In genomic region chr2:47070920-47071824, GRCh38 we compare ENCODE assay signal across 1 cellular context.
TF ChIP-seq lines count a peak whose summit lies in the region.

No MANE protein-coding gene starts in this region.

TF ChIP-seq in HepG2, 621 proteins besides CTCF, POLR2A, EP300 and RAD21 (continued from another document and continues in another):
- TF ChIP-seq HBP1 (CRISPR knock-in tag; IDR thresholded peaks at IDR 0.05; ENCODE audit: low read depth) (0 out of 2 replicates have a peak, but pooled peaks have one; percentile 26), ZNF766 (CRISPR knock-in tag; IDR thresholded peaks at IDR 0.05; ENCODE audit: borderline replicate concordance) (0 out of 2 replicates have a peak, but pooled peaks have one; percentile 76), BRCA1 (CRISPR knock-in tag; IDR thresholded peaks at IDR 0.05) (no peak), ZNF775 (CRISPR knock-in tag; IDR thresholded peaks at IDR 0.05; ENCODE audit: borderline replicate concordance) (no peak; the same call in 1 of the 2 replicates), ZBTB1 (CRISPR knock-in tag; IDR thresholded peaks at IDR 0.05; ENCODE audit: borderline replicate concordance) (no peak), MATR3 (CRISPR knock-in tag; IDR thresholded peaks at IDR 0.05) (no peak), FOXK1 (CRISPR knock-in tag; IDR thresholded peaks at IDR 0.05; ENCODE audit: borderline replicate concordance, low read depth) (peak; percentile 10; the same call in 1 of the 2 replicates), XRCC5 (optimal IDR thresholded peaks at IDR 0.05; ENCODE audit: low read length) (no peak), JDP2 (CRISPR knock-in tag; IDR thresholded peaks at IDR 0.05; ENCODE audit: borderline replicate concordance) (no peak), ZNF512 (CRISPR knock-in tag; IDR thresholded peaks at IDR 0.05) (no peak), REXO4 (CRISPR knock-in tag; IDR thresholded peaks at IDR 0.05; ENCODE audit: borderline replicate concordance) (no peak), FLYWCH1 (CRISPR knock-in tag; IDR thresholded peaks at IDR 0.05) (no peak), RBM39 (IDR thresholded peaks at IDR 0.05; ENCODE audit: low read depth, low read length, poor library complexity, severe bottlenecking) (peak; percentile 44), CCDC6 (CRISPR knock-in tag; IDR thresholded peaks at IDR 0.05) (no peak; the same call in none of the 2 replicates), FOXO4 (CRISPR knock-in tag; conservative IDR thresholded peaks at IDR 0.05) (no peak), ZNF260 (CRISPR knock-in tag; IDR thresholded peaks at IDR 0.05; ENCODE audit: borderline replicate concordance, low read depth) (no peak), SP5 (CRISPR knock-in tag; IDR thresholded peaks at IDR 0.05; ENCODE audit: borderline replicate concordance, low read depth) (no peak), ZNF180 (CRISPR knock-in tag; IDR thresholded peaks at IDR 0.05; ENCODE audit: borderline replicate concordance, low read depth) (no peak), FOXC1 (CRISPR knock-in tag; IDR thresholded peaks at IDR 0.05; ENCODE audit: borderline replicate concordance) (peak; percentile 85), ZFP90 (CRISPR knock-in tag; IDR thresholded peaks at IDR 0.05; ENCODE audit: borderline replicate concordance) (no peak), ZNF557 (CRISPR knock-in tag; IDR thresholded peaks at IDR 0.05) (no peak), ZNF770 (CRISPR knock-in tag; IDR thresholded peaks at IDR 0.05) (peak; percentile 55; the same call in 1 of the 2 replicates), KAT8 (CRISPR knock-in tag; IDR thresholded peaks at IDR 0.05) (peak; percentile 76), ZMYM3 (CRISPR knock-in tag; IDR thresholded peaks at IDR 0.05) (peak; percentile 83), ZBED4 (CRISPR knock-in tag; IDR thresholded peaks at IDR 0.05; ENCODE audit: borderline replicate concordance) (peak; percentile 80), ZNF207 (IDR thresholded peaks at IDR 0.05; ENCODE audit: borderline replicate concordance) (no peak), THAP11 (CRISPR knock-in tag; IDR thresholded peaks at IDR 0.05) (peak; percentile 60; the same call in 1 of the 2 replicates), KDM5A (IDR thresholded peaks at IDR 0.05; ENCODE audit: borderline replicate concordance, low read length) (no peak; the same call in 1 of the 2 replicates), SIN3B (IDR thresholded peaks at IDR 0.05; ENCODE audit: low read length) (no peak), NCOA1 (CRISPR knock-in tag; IDR thresholded peaks at IDR 0.05) (0 out of 2 replicates have a peak, but pooled peaks have one; percentile 65), ZNF772 (CRISPR knock-in tag; IDR thresholded peaks at IDR 0.05) (peak; percentile 76), MEIS1 (CRISPR knock-in tag; IDR thresholded peaks at IDR 0.05; ENCODE audit: borderline replicate concordance) (no peak), SMAD9 (CRISPR knock-in tag; IDR thresholded peaks at IDR 0.05) (no peak), HIVEP1 (CRISPR knock-in tag; IDR thresholded peaks at IDR 0.05) (no peak; the same call in 1 of the 2 replicates), GATAD1 (CRISPR knock-in tag; IDR thresholded peaks at IDR 0.05) (no peak), ZNF367 (CRISPR knock-in tag; IDR thresholded peaks at IDR 0.05; ENCODE audit: borderline replicate concordance) (no peak), ZNF496 (CRISPR knock-in tag; IDR thresholded peaks at IDR 0.05; ENCODE audit: insufficient replicate concordance) (no peak), TFDP2 (CRISPR knock-in tag; IDR thresholded peaks at IDR 0.05) (peak; percentile 53; the same call in 1 of the 2 replicates), ZNF225 (CRISPR knock-in tag; IDR thresholded peaks at IDR 0.05) (no peak), TBL1XR1 (IDR thresholded peaks at IDR 0.05; ENCODE audit: borderline replicate concordance, low read length, partially characterized antibody) (peak; percentile 45), YEATS2 (CRISPR knock-in tag; IDR thresholded peaks at IDR 0.05; ENCODE audit: borderline replicate concordance) (no peak), ARNT (IDR thresholded peaks at IDR 0.05) (no peak), ASH2L (IDR thresholded peaks at IDR 0.05; ENCODE audit: insufficient read length, low read depth, low read length) (peak; percentile 93), KLF13 (CRISPR knock-in tag; IDR thresholded peaks at IDR 0.05) (no peak), HMGA1 (CRISPR knock-in tag; conservative IDR thresholded peaks at IDR 0.05) (no peak), DDIT3 (CRISPR knock-in tag; IDR thresholded peaks at IDR 0.05) (0 out of 2 replicates have a peak, but pooled peaks have one; percentile 47), KDM6A (CRISPR knock-in tag; IDR thresholded peaks at IDR 0.05; ENCODE audit: low read depth) (peak; percentile 93), HDAC1 (CRISPR knock-in tag; IDR thresholded peaks at IDR 0.05) (no peak), SETDB1 (CRISPR knock-in tag; IDR thresholded peaks at IDR 0.05; ENCODE audit: borderline replicate concordance) (no peak), NPAS2 (CRISPR knock-in tag; IDR thresholded peaks at IDR 0.05; ENCODE audit: borderline replicate concordance) (no peak; the same call in 1 of the 2 replicates), ZNF275 (CRISPR knock-in tag; IDR thresholded peaks at IDR 0.05; ENCODE audit: borderline replicate concordance) (no peak), TP53 (CRISPR knock-in tag; conservative IDR thresholded peaks at IDR 0.05) (no peak), ZNF34 (CRISPR knock-in tag; IDR thresholded peaks at IDR 0.05; ENCODE audit: borderline replicate concordance) (no peak), NCOA2 (CRISPR knock-in tag; IDR thresholded peaks at IDR 0.05) (peak; percentile 82), HNRNPK (IDR thresholded peaks at IDR 0.05; ENCODE audit: low read depth, low read length, poor library complexity, severe bottlenecking) (no peak)
